ENCODE assay signal across 40 cellular contexts in genomic region chr20:5356921-5357320, GRCh38. TPM values are rescaled to one million over a fixed set of nuclear protein-coding genes. Genes with fewer than 3 reads are reported as not detected.
"Had no signal": no experiment of that assay in that cellular context is flagged by ENCODE, and none has a peak within 500 bp of the region (broad histone marks: within the 10 kb centered on the region; RNA-seq: fewer than 3 reads in every experiment).

No MANE protein-coding gene starts in this region.

- DNase-seq: activated B cell treated with CpG ODN at 0.5 μM for 24 hours; activated CD4-positive, alpha-beta T cell treated with anti-CD3 and anti-CD28 coated beads for 48 hours; activated CD4-positive, alpha-beta T cell treated with anti-CD3 and anti-CD28 coated beads, Interleukin-2, amount 50 U/mL, for 48 hours; activated CD8-positive, alpha-beta memory T cell treated with anti-CD3 and anti-CD28 coated beads, Interleukin-2, amount 50 U/mL, for 48 hours; activated gamma-delta T cell treated with Interleukin-2 at 50 U/mL for 16 hours; activated T-cell treated with anti-CD3 and anti-CD28 coated beads, Interleukin-2, amount 50 U/mL, for 24 hours; adrenal gland; aorta; cerebellar nuclear complex; colonic mucosa; effector memory CD8-positive, alpha-beta T cell; hippocampal formation; left cardiac atrium; left ventricle myocardium superior; mammary epithelial cell; naive B cell; nucleus accumbens; pancreas; retina; stimulated activated CD4-positive, alpha-beta T cell treated with anti-CD3 and anti-CD28 coated beads, Interleukin-12 subunit alpha, Interleukin-12 subunit beta, amount 100 ng/mL, for 4 hours; stimulated activated CD4-positive, alpha-beta T cell treated with anti-CD3 and anti-CD28 coated beads, Interleukin-4, amount 100 ng/mL, for 24 hours; T-helper 17 cell; T1000; tibial artery; upper lobe of right lung had no signal

- FAIRE-seq: keratinocyte, pancreas had no signal

- H3K4me1 Mint-ChIP-seq: mesothelial cell of epicardium, naive B cell, T-helper 17 cell had no signal

- H3K36me3 ChIP-seq: adrenal gland, cardiac muscle cell, colonic mucosa, gastroesophageal sphincter, pancreas, prostate gland, suprapubic skin, tibial artery, upper lobe of right lung had no signal

- ATAC-seq: effector memory CD8-positive, alpha-beta T cell; gastroesophageal sphincter; left cardiac atrium; left ventricle myocardium superior; pancreas; sciatic nerve; stimulated activated effector memory CD8-positive, alpha-beta T cell treated with anti-CD3 and anti-CD28 coated beads, Interleukin-12 subunit alpha, Interleukin-12 subunit beta, amount 100 ng/mL, for 72 hours; T-helper 17 cell had no signal

- H3K4me3 Mint-ChIP-seq: activated B cell treated with CpG ODN at 0.5 μM for 24 hours; activated T-cell treated with anti-CD3 and anti-CD28 coated beads, Interleukin-2, amount 50 U/mL, for 24 hours; brain; effector memory CD8-positive, alpha-beta T cell; mesothelial cell of epicardium; naive B cell; stimulated activated effector memory CD8-positive, alpha-beta T cell treated with anti-CD3 and anti-CD28 coated beads, Interleukin-12 subunit alpha, Interleukin-12 subunit beta, amount 100 ng/mL, for 72 hours; T-helper 17 cell had no signal

- H3K27ac Mint-ChIP-seq: activated B cell treated with CpG ODN at 0.5 μM for 24 hours; activated naive CD4-positive, alpha-beta T cell treated with anti-CD3 and anti-CD28 coated beads, Interleukin-2, amount 50 U/mL, for 72 hours; activated T-cell treated with anti-CD3 and anti-CD28 coated beads, Interleukin-2, amount 50 U/mL, for 24 hours; brain; effector memory CD8-positive, alpha-beta T cell; mesothelial cell of epicardium; naive B cell; stimulated activated effector memory CD8-positive, alpha-beta T cell treated with anti-CD3 and anti-CD28 coated beads, Interleukin-12 subunit alpha, Interleukin-12 subunit beta, amount 100 ng/mL, for 72 hours; T-helper 17 cell had no signal

- H3K27me3 ChIP-seq: adrenal gland, cardiac muscle cell, colonic mucosa, gastroesophageal sphincter, pancreas, suprapubic skin, tibial artery, upper lobe of right lung had no signal

- H3K36me3 Mint-ChIP-seq: brain; mesothelial cell of epicardium; stimulated activated effector memory CD8-positive, alpha-beta T cell treated with anti-CD3 and anti-CD28 coated beads, Interleukin-12 subunit alpha, Interleukin-12 subunit beta, amount 100 ng/mL, for 72 hours had no signal

- H3K9me3 ChIP-seq: adrenal gland, colonic mucosa, pancreas, prostate gland, suprapubic skin, tibial artery, upper lobe of right lung had no signal

- H3K4me3 ChIP-seq: adrenal gland, cardiac muscle cell, colonic mucosa, gastroesophageal sphincter, pancreas, prostate gland, skin epidermis, suprapubic skin, tibial artery, upper lobe of right lung had no signal

- H3K27ac ChIP-seq: adrenal gland, cardiac muscle cell, colonic mucosa, gastroesophageal sphincter, pancreas, prostate gland, skin epidermis, suprapubic skin, tibial artery, upper lobe of right lung had no signal

- H3K4me1 ChIP-seq: adrenal gland, colonic mucosa, gastroesophageal sphincter, pancreas, prostate gland, suprapubic skin, tibial artery, upper lobe of right lung had no signal

RNA-seq across cellular contexts. Expression of gene PROKR2, which starts 40.2 kb away (rescaled TPM):
- total RNA-seq: activated B cell treated with CpG ODN at 0.5 μM for 24 hours; activated naive CD4-positive, alpha-beta T cell treated with anti-CD3 and anti-CD28 coated beads, Interleukin-2, amount 50 U/mL, for 72 hours; adrenal gland; aorta; cardiac muscle cell; colonic mucosa; fibroblast of lung; fibroblast of villous mesenchyme; gastroesophageal sphincter; left cardiac atrium; left ventricle myocardium superior; mammary epithelial cell; pancreas; prostate gland; sciatic nerve; suprapubic skin; T-helper 17 cell; upper lobe of right lung had no signal
- polyA plus RNA-seq: adrenal gland, aorta, cardiac muscle cell, esophagus, fibroblast of lung, keratinocyte, mammary epithelial cell, neural cell, pancreas had no signal
